Comparison of ENCODE assay signal across 10 cellular contexts in the genomic region with DNA sequence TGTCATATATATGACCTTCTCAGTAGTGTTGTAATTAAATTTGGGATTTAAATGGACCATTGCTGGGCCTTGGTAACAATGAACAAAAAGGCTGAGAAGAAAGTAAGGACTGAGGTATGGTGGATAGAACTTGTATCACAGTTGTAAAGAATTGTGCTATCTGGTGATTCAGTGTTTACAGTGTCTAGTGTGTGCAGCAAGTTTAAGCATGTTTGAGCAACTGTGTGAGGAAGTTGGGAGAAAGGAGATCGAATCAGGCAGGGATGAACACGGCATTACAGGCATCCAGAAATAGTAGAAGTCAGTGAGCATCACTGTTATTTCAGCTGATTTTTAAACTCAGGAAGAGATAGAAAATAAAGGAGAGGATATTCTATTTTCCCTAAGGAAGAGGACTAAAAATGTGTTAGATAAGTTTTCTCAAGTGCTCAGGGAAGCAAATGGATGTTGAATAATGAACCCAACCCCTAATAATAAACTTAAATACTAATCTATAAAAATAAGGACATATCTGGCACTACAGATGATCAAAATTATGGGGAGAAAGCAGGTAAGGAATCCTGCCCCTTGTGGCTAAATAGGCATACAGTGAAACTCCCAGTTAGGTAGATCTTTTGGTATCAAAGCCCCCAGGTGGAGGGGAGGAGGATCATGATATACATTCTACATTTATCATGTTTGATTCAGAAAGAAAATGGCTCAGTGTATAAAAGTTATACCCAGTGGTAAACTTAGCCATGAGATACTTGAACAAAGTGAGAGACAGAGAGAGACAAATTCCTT.
A peak's percentile ranks its signal among the peaks of the same experiment; 100 is the strongest.
DNase-seq lines count a peak whose midpoint lies in the region; ATAC-seq and TF ChIP-seq lines count a peak whose summit lies in the region.
"Had no signal": no experiment of that assay in that cellular context is flagged by ENCODE, and none has a peak within 500 bp of the region (broad histone marks: within the 10 kb centered on the region; RNA-seq: fewer than 3 reads in every experiment).

No MANE protein-coding gene starts in this region.

- peak; percentile 39 for TF ChIP-seq CTCF in astrocyte of the spinal cord (IDR thresholded peaks at IDR 0.05; ENCODE audit: low read depth, low read length)
- TF ChIP-seq CTCF in nephron progenitor cell (IDR thresholded peaks at IDR 0.05), result peak; percentile 27
- peak in 15 of 56 donors; percentile 5 to 30 (median 19) for TF ChIP-seq CTCF in dorsolateral prefrontal cortex (IDR thresholded peaks at IDR 0.05 in 54 of 56, conservative IDR thresholded peaks at IDR 0.05 in 2 of 56; ENCODE audit: low read depth in 1 of 56, partially characterized antibody in 56 of 56)
- no peak for TF ChIP-seq CTCF in GM20000 (IDR thresholded peaks at IDR 0.05; ENCODE audit: extremely low read depth, missing control alignments)

- H3K27ac Mint-ChIP-seq in nephron progenitor cell, result no peak overlapping the region

- H3K4me1 Mint-ChIP-seq in nephron progenitor cell, result no peaks in the 10 kb centered on the region

- in situ Hi-C loops in astrocyte of the spinal cord (cut with HindIII; ENCODE audit: low sequenced_read_pairs), result no loop called here

- no peaks in the 10 kb centered on the region for H3K27me3 ChIP-seq in dorsolateral prefrontal cortex
- H3K27me3 ChIP-seq: pancreas had no signal

- H3K27me3 Mint-ChIP-seq in nephron progenitor cell (ENCODE audit: low read depth, poor library complexity), result no peaks in the 10 kb centered on the region

- no peaks in the 10 kb centered on the region for H3K9me3 Mint-ChIP-seq in nephron progenitor cell

- no peaks in the 10 kb centered on the region for H3K36me3 Mint-ChIP-seq in nephron progenitor cell (ENCODE audit: low read depth)

- DNase-seq in DMS53 treated with DMSO at 0.1 percent for 48 hours (lab: John Stamatoyannopoulos, UW; ENCODE audit: unreplicated experiment) (peak; percentile 21), astrocyte of the spinal cord (ENCODE audit: low read depth, low spot score) (no peak), nephron progenitor cell (no peak), dorsolateral prefrontal cortex (no peak), anterior cingulate cortex (lab: John Stamatoyannopoulos, UW) (no peak), GM20000 (ENCODE audit: low spot score) (no peak)
- DNase-seq in activated naive CD4-positive, alpha-beta T cell treated with anti-CD3 and anti-CD28 coated beads, Interleukin-2, amount 50 U/mL, for 16 hours, result no peak
- DNase-seq: pancreas had no signal

- H3K4me3 ChIP-seq in astrocyte of the spinal cord (ENCODE audit: low read depth, low read length), result no peak overlapping the region
- H3K4me3 ChIP-seq in dorsolateral prefrontal cortex, result no peak overlapping the region
- H3K4me3 ChIP-seq: pancreas had no signal

- intact Hi-C loops in dorsolateral prefrontal cortex (cut with DNase I), result no loop called here

- no peak overlapping the region for H3K4me3 Mint-ChIP-seq in nephron progenitor cell

- peak; percentile 64 for ATAC-seq in HG03159 (IDR thresholded peaks at IDR 0.05; ENCODE audit: unreplicated experiment)
- ATAC-seq: left lobe of liver, pancreas had no signal

- no peak overlapping the region for H3K27ac ChIP-seq in dorsolateral prefrontal cortex
- H3K27ac ChIP-seq: pancreas had no signal
